1 cellular context compared by ENCODE assay signal in the genomic region with DNA sequence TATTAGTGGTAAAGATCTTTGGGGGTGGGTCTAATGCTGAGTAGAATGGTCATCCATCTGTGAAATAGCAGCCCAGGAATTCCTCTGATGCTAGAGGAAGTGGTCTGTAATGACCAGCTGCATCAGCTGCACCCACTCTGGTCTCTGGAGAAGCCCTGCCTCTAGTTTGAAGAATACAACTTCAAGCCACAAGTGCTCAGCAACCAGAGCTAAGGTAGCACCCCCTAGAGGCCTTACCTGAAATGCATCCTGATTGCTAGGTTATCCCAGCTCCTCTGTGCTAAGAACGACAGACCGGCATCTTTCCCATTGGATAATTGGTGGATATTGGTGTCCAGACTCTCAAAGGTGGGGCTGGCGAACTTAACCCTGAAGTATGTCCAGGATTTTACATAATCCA.
TF ChIP-seq lines count a peak whose summit lies in the region.

No MANE protein-coding gene starts in this region.

TF ChIP-seq in H1, 55 proteins besides CTCF, POLR2A, EP300 and RAD21 (continued from another document):
- TF ChIP-seq, protein P1, sequence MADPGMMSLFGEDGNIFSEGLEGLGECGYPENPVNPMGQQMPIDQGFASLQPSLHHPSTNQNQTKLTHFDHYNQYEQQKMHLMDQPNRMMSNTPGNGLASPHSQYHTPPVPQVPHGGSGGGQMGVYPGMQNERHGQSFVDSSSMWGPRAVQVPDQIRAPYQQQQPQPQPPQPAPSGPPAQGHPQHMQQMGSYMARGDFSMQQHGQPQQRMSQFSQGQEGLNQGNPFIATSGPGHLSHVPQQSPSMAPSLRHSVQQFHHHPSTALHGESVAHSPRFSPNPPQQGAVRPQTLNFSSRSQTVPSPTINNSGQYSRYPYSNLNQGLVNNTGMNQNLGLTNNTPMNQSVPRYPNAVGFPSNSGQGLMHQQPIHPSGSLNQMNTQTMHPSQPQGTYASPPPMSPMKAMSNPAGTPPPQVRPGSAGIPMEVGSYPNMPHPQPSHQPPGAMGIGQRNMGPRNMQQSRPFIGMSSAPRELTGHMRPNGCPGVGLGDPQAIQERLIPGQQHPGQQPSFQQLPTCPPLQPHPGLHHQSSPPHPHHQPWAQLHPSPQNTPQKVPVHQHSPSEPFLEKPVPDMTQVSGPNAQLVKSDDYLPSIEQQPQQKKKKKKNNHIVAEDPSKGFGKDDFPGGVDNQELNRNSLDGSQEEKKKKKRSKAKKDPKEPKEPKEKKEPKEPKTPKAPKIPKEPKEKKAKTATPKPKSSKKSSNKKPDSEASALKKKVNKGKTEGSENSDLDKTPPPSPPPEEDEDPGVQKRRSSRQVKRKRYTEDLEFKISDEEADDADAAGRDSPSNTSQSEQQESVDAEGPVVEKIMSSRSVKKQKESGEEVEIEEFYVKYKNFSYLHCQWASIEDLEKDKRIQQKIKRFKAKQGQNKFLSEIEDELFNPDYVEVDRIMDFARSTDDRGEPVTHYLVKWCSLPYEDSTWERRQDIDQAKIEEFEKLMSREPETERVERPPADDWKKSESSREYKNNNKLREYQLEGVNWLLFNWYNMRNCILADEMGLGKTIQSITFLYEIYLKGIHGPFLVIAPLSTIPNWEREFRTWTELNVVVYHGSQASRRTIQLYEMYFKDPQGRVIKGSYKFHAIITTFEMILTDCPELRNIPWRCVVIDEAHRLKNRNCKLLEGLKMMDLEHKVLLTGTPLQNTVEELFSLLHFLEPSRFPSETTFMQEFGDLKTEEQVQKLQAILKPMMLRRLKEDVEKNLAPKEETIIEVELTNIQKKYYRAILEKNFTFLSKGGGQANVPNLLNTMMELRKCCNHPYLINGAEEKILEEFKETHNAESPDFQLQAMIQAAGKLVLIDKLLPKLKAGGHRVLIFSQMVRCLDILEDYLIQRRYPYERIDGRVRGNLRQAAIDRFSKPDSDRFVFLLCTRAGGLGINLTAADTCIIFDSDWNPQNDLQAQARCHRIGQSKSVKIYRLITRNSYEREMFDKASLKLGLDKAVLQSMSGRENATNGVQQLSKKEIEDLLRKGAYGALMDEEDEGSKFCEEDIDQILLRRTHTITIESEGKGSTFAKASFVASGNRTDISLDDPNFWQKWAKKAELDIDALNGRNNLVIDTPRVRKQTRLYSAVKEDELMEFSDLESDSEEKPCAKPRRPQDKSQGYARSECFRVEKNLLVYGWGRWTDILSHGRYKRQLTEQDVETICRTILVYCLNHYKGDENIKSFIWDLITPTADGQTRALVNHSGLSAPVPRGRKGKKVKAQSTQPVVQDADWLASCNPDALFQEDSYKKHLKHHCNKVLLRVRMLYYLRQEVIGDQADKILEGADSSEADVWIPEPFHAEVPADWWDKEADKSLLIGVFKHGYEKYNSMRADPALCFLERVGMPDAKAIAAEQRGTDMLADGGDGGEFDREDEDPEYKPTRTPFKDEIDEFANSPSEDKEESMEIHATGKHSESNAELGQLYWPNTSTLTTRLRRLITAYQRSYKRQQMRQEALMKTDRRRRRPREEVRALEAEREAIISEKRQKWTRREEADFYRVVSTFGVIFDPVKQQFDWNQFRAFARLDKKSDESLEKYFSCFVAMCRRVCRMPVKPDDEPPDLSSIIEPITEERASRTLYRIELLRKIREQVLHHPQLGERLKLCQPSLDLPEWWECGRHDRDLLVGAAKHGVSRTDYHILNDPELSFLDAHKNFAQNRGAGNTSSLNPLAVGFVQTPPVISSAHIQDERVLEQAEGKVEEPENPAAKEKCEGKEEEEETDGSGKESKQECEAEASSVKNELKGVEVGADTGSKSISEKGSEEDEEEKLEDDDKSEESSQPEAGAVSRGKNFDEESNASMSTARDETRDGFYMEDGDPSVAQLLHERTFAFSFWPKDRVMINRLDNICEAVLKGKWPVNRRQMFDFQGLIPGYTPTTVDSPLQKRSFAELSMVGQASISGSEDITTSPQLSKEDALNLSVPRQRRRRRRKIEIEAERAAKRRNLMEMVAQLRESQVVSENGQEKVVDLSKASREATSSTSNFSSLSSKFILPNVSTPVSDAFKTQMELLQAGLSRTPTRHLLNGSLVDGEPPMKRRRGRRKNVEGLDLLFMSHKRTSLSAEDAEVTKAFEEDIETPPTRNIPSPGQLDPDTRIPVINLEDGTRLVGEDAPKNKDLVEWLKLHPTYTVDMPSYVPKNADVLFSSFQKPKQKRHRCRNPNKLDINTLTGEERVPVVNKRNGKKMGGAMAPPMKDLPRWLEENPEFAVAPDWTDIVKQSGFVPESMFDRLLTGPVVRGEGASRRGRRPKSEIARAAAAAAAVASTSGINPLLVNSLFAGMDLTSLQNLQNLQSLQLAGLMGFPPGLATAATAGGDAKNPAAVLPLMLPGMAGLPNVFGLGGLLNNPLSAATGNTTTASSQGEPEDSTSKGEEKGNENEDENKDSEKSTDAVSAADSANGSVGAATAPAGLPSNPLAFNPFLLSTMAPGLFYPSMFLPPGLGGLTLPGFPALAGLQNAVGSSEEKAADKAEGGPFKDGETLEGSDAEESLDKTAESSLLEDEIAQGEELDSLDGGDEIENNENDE (IDR thresholded peaks at IDR 0.05; ENCODE audit: insufficient replicate concordance, low read length) = no peak
- TF ChIP-seq, protein P2, sequence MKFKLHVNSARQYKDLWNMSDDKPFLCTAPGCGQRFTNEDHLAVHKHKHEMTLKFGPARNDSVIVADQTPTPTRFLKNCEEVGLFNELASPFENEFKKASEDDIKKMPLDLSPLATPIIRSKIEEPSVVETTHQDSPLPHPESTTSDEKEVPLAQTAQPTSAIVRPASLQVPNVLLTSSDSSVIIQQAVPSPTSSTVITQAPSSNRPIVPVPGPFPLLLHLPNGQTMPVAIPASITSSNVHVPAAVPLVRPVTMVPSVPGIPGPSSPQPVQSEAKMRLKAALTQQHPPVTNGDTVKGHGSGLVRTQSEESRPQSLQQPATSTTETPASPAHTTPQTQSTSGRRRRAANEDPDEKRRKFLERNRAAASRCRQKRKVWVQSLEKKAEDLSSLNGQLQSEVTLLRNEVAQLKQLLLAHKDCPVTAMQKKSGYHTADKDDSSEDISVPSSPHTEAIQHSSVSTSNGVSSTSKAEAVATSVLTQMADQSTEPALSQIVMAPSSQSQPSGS (IDR thresholded peaks at IDR 0.05; ENCODE audit: low read length) = no peak
- TF ChIP-seq KDM1A (IDR thresholded peaks at IDR 0.05; ENCODE audit: borderline replicate concordance, low read length) = no peak
- no peak for TF ChIP-seq GABPA (IDR thresholded peaks at IDR 0.05; ENCODE audit: borderline replicate concordance, insufficient read depth, low read length)
- no peak for TF ChIP-seq JUN (IDR thresholded peaks at IDR 0.05; ENCODE audit: low read depth, low read length)
- TF ChIP-seq SUZ12 (IDR thresholded peaks at IDR 0.05; ENCODE audit: low read length) = no peak
- TF ChIP-seq RXRA (IDR thresholded peaks at IDR 0.05; ENCODE audit: insufficient read depth, low read depth, low read length) = no peak
- no peak for TF ChIP-seq NANOG (IDR thresholded peaks at IDR 0.05; ENCODE audit: insufficient read depth, low read depth, low read length, poor library complexity, severe bottlenecking)
- TF ChIP-seq CEBPB (IDR thresholded peaks at IDR 0.05; ENCODE audit: low read depth, low read length) = no peak
- no peak for TF ChIP-seq RNF2 (IDR thresholded peaks at IDR 0.05; ENCODE audit: borderline replicate concordance, low read depth, low read length, missing control alignments, poor library complexity, severe bottlenecking)
- TF ChIP-seq POU5F1 (IDR thresholded peaks at IDR 0.05; ENCODE audit: low read depth, low read length) = no peak
- TF ChIP-seq YY1 (IDR thresholded peaks at IDR 0.05; ENCODE audit: low read depth, low read length) = no peak
- TF ChIP-seq HDAC6 (IDR thresholded peaks at IDR 0.05; ENCODE audit: low read depth, low read length) = no peak
- no peak for TF ChIP-seq TAF1 (IDR thresholded peaks at IDR 0.05; ENCODE audit: low read depth, low read length)
- no peak for TF ChIP-seq HDAC2 (IDR thresholded peaks at IDR 0.05; ENCODE audit: borderline replicate concordance in 1 of 2, low read depth in 2 of 2, low read length in 2 of 2)
